10 cellular contexts compared by ENCODE assay signal in the genomic region with DNA sequence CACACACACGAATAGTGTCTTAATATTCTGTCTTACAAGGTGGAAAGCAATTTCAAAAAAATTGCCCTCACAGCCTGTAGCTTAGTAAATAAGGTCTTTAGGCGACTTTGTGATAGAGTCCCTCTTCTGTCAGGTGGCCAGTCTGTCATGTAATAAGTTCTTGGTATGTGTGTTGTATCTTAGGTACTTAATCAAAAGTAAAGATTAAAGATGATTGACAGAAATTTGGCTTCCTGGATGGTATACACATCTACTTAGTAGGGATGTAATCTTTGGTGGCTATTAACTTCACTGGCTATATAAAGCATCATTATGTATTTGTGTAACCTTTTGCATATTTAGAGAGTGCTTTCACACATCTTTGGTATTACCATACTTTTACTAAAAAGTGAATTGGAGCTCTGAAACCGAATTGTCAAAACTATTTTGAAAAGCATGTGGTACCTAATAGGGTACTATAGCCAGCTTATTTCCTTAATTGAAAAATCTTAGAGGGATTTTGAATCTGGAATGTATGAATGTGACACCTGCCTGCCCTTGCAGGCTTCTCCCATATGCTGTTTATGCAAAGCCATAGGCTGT. TPM values are rescaled to one million over a fixed set of nuclear protein-coding genes. Genes with fewer than 3 reads are reported as not detected.
DNase-seq lines count a peak whose midpoint lies in the region; ATAC-seq and TF ChIP-seq lines count a peak whose summit lies in the region.
"Had no signal": no experiment of that assay in that cellular context is flagged by ENCODE, and none has a peak within 500 bp of the region (broad histone marks: within the 10 kb centered on the region; RNA-seq: fewer than 3 reads in every experiment).

No MANE protein-coding gene starts in this region.

- TF ChIP-seq EP300 in esophagus muscularis mucosa (IDR thresholded peaks at IDR 0.05) = no peak

- POLR2A ChIA-PET in activated CD4-positive, alpha-beta T cell treated with anti-CD3 and anti-CD28 coated beads, Interleukin-2, amount 10 ng/mL, durations not matched to agents 7 days and 5 days (lab: Charles Lee) = no interaction called here

- no peaks in the 10 kb centered on the region for H3K27me3 ChIP-seq in OCI-LY1 (ENCODE audit: insufficient read depth, low read length)
- no peaks in the 10 kb centered on the region for H3K27me3 ChIP-seq in esophagus muscularis mucosa
- H3K27me3 ChIP-seq in skeletal muscle satellite cell (ENCODE audit: control insufficient read depth, insufficient read depth, low read length) = no peaks in the 10 kb centered on the region

- peak overlapping the region; percentile 98 for H3K4me2 ChIP-seq in OCI-LY1 (ENCODE audit: low read length)
- H3K4me2 ChIP-seq in skeletal muscle satellite cell (ENCODE audit: low read length) = peak overlapping the region; percentile 90

- H3K36me3 ChIP-seq in OCI-LY1 (ENCODE audit: insufficient read depth, low read length) = peaks cover 71% of the 10 kb centered on the region
- H3K36me3 ChIP-seq in esophagus muscularis mucosa = peaks cover 0 to 15% (median 5%) of the 10 kb centered on the region in 4 donors
- H3K36me3 ChIP-seq in skeletal muscle satellite cell (ENCODE audit: insufficient read depth, low read length) = peaks cover 18% of the 10 kb centered on the region

- H3K27ac ChIP-seq in OCI-LY1 (ENCODE audit: low read depth, low read length, poor library complexity, severe bottlenecking) = no peak overlapping the region
- peak overlapping the region; percentile 7 to 95 (median 54) for H3K27ac ChIP-seq in esophagus muscularis mucosa (replicated peaks in 1 of 4)

- H2AFZ ChIP-seq in OCI-LY1 (ENCODE audit: low read length) = no peak overlapping the region

- no peak for ATAC-seq in Right ventricle myocardium inferior
- ATAC-seq in GM19324 (IDR thresholded peaks at IDR 0.05; ENCODE audit: low FRiP score, unreplicated experiment) = no peak
- ATAC-seq: HCT116 had no signal

- no peaks in the 10 kb centered on the region for H3K9me2 ChIP-seq in OCI-LY1 (ENCODE audit: low read depth, low read length)

- no peak for TF ChIP-seq POLR2A in esophagus muscularis mucosa (IDR thresholded peaks at IDR 0.05; ENCODE audit: low read depth)

- no peaks in the 10 kb centered on the region for H3K9me3 Mint-ChIP-seq in activated CD4-positive, alpha-beta T cell treated with anti-CD3 and anti-CD28 coated beads, Interleukin-2, amount 10 ng/mL, durations not matched to agents 7 days and 5 days

- H3K9me3 ChIP-seq in OCI-LY1 (ENCODE audit: low read length) = no peaks in the 10 kb centered on the region
- no peaks in the 10 kb centered on the region for H3K9me3 ChIP-seq in esophagus muscularis mucosa
- H3K9me3 ChIP-seq in skeletal muscle satellite cell (replicated peaks; ENCODE audit: low read length) = no peaks in the 10 kb centered on the region

- H3K27me3 Mint-ChIP-seq in activated CD4-positive, alpha-beta T cell treated with anti-CD3 and anti-CD28 coated beads, Interleukin-2, amount 10 ng/mL, durations not matched to agents 7 days and 5 days = no peaks in the 10 kb centered on the region

- WGBS in esophagus muscularis mucosa = 35% methylated on average over 3 of the region's 3 CpGs

- H3K79me2 ChIP-seq in OCI-LY1 (ENCODE audit: insufficient read depth, low read length) = peaks cover 80% of the 10 kb centered on the region

- no peak for DNase-seq in activated CD4-positive, alpha-beta T cell treated with anti-CD3 and anti-CD28 coated beads, Interleukin-2, amount 10 ng/mL, durations not matched to agents 7 days and 5 days
- DNase-seq in activated CD4-positive, alpha-beta T cell treated with anti-CD3 and anti-CD28 coated beads, Interleukin-2, amount 50 U/mL, for 4 hours = no peak
- DNase-seq in esophagus muscularis mucosa (ENCODE audit: extremely low spot score) = no peak
- DNase-seq in NCI-H510A (lab: John Stamatoyannopoulos, UW) = no peak
- DNase-seq in Right ventricle myocardium inferior (ENCODE audit: missing footprints) = no peak
- DNase-seq: AML-193 had no signal

- peaks cover 39% of the 10 kb centered on the region for H3K36me3 Mint-ChIP-seq in activated CD4-positive, alpha-beta T cell treated with anti-CD3 and anti-CD28 coated beads, Interleukin-2, amount 10 ng/mL, durations not matched to agents 7 days and 5 days (ENCODE audit: low read depth)

- H3K4me3 Mint-ChIP-seq in activated CD4-positive, alpha-beta T cell treated with anti-CD3 and anti-CD28 coated beads, Interleukin-2, amount 10 ng/mL, durations not matched to agents 7 days and 5 days = peak overlapping the region; percentile 81

- peak overlapping the region; percentile 7 for H3K27ac Mint-ChIP-seq in activated CD4-positive, alpha-beta T cell treated with anti-CD3 and anti-CD28 coated beads, Interleukin-2, amount 10 ng/mL, durations not matched to agents 7 days and 5 days

- H3K9ac ChIP-seq in OCI-LY1 (ENCODE audit: low read length) (peak overlapping the region; percentile 97), skeletal muscle satellite cell (ENCODE audit: low read depth, low read length) (peak overlapping the region; percentile 92)

- peak overlapping the region; percentile 79 for H3K4me3 ChIP-seq in OCI-LY1 (ENCODE audit: low read depth, low read length, poor library complexity, severe bottlenecking)
- peak overlapping the region in 2 of 4 donors; percentile 17 to 79 for H3K4me3 ChIP-seq in esophagus muscularis mucosa
- H3K4me3 ChIP-seq in skeletal muscle satellite cell (ENCODE audit: low read length) = peak overlapping the region; percentile 93

- H4K20me1 ChIP-seq in OCI-LY1 (ENCODE audit: insufficient read depth, low read length) = peaks cover 2% of the 10 kb centered on the region; the same call in 1 of the 2 replicates

- H3K4me1 ChIP-seq in OCI-LY1 (ENCODE audit: insufficient read depth, low read length, severe bottlenecking) (peaks cover 74% of the 10 kb centered on the region), esophagus muscularis mucosa (peaks cover 62 to 80% (median 78%) of the 10 kb centered on the region in 4 donors), skeletal muscle satellite cell (ENCODE audit: control insufficient read depth, insufficient read depth, low read length) (peaks cover 37% of the 10 kb centered on the region)

- H3F3A ChIP-seq in OCI-LY1 (ENCODE audit: insufficient read depth, low read length) = no peaks in the 10 kb centered on the region

- intact Hi-C loops in esophagus muscularis mucosa (cut with DNase I) = no loop called here
- intact Hi-C loops in Right ventricle myocardium inferior (cut with DNase I) = no loop called here

- TF ChIP-seq CTCF in OCI-LY1 (IDR thresholded peaks at IDR 0.05; ENCODE audit: low read length) = no peak
- no peak for TF ChIP-seq CTCF in esophagus muscularis mucosa (IDR thresholded peaks at IDR 0.05)

- peaks cover 61% of the 10 kb centered on the region for H3K4me1 Mint-ChIP-seq in activated CD4-positive, alpha-beta T cell treated with anti-CD3 and anti-CD28 coated beads, Interleukin-2, amount 10 ng/mL, durations not matched to agents 7 days and 5 days

- CTCF ChIA-PET in activated CD4-positive, alpha-beta T cell treated with anti-CD3 and anti-CD28 coated beads, Interleukin-2, amount 10 ng/mL, durations not matched to agents 7 days and 5 days (lab: Charles Lee) = interaction anchor here (0.6 to 1.3 kb wide), 3 partner anchors 8 to 328 kb away, joined by 3 read pairs; a partner anchor contains a TSS

RNA-seq across cellular contexts. Expression of a gene that starts 3.4 kb away (rescaled TPM):
- 100 to 1,000 TPM; 212 to 221 TPM for total RNA-seq in activated CD4-positive, alpha-beta T cell treated with anti-CD3 and anti-CD28 coated beads, Interleukin-2, amount 10 ng/mL, durations not matched to agents 7 days and 5 days
- 10 to 100 TPM; 49.8 to 75.5 (median 63.1) TPM for total RNA-seq in esophagus muscularis mucosa
- 161 and 166 TPM in 2 replicates for total RNA-seq in skeletal muscle satellite cell (2012; rRNA removed)
- total RNA-seq in Right ventricle myocardium inferior = 114 TPM

RNA-seq across cellular contexts. Expression of a gene that starts 16.7 kb away (rescaled TPM):
- 10 to 100 TPM; 46.9 to 48.1 TPM for total RNA-seq in activated CD4-positive, alpha-beta T cell treated with anti-CD3 and anti-CD28 coated beads, Interleukin-2, amount 10 ng/mL, durations not matched to agents 7 days and 5 days
- total RNA-seq in esophagus muscularis mucosa (100 to 1,000 TPM; 101 to 144 (median 114) TPM), Right ventricle myocardium inferior (69.5 TPM)
- 81.4 and 100 TPM in 2 replicates for total RNA-seq in skeletal muscle satellite cell (2012; rRNA removed)
